ENCODE assay signal across 16 cellular contexts in the genomic region with DNA sequence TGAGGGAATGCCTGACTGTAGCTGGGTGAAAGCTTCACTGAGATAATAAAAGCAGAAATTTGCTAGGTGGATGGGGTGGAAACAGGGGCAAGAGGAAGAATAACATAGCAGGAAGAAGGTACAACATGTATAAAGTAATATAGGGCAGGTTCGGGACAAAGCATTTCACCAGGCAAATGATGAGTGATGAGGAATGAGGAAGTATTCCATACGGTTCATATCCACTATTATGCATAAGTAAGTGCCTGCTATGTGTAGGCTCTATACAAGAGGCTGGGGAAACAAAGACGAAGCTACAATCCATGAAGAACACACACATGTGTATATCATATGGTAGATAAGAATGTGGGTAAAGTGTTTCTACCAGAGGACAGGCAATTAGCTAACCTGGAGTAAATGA.
DNase-seq lines count a peak whose midpoint lies in the region; ATAC-seq lines count a peak whose summit lies in the region.
"Had no signal": no experiment of that assay in that cellular context is flagged by ENCODE, and none has a peak within 500 bp of the region (broad histone marks: within the 10 kb centered on the region; RNA-seq: fewer than 3 reads in every experiment).

No MANE protein-coding gene starts in this region.

- H3K27ac ChIP-seq in epithelial cell of prostate = peak overlapping the region; percentile 8
- H3K27ac ChIP-seq: BLaER1 treated with 17β-estradiol and CSF1 and Interleukin-3, amounts not matched to agents 10 nM and 100 nM had no signal

- no peak overlapping the region for H3K4me3 Mint-ChIP-seq in T-helper 2 cell treated with Interferon-gamma antibody and Interleukin-4, amounts not matched to agents 5 μg/mL and 100 μg/mL, for 36 hours
- H3K4me3 Mint-ChIP-seq in stimulated activated naive CD8-positive, alpha-beta T cell treated with anti-CD3 and anti-CD28 coated beads, Interleukin-15, amount 100 ng/mL, for 72 hours = no peak overlapping the region
- H3K4me3 Mint-ChIP-seq: CD4-positive, alpha-beta memory T cell; HFFc6 had no signal

- ATAC-seq in stimulated activated naive CD8-positive, alpha-beta T cell treated with anti-CD3 and anti-CD28 coated beads, Interleukin-15, amount 100 ng/mL, for 72 hours = no peak
- no peak for ATAC-seq in stimulated activated naive CD8-positive, alpha-beta T cell treated with anti-CD3 and anti-CD28 coated beads, Interleukin-15, Interleukin-2, amounts not matched to agents 100 U/mL and 50 U/mL, for 24 hours
- no peak for ATAC-seq in GM21786 (IDR thresholded peaks at IDR 0.05; ENCODE audit: unreplicated experiment)

- H3K4me1 Mint-ChIP-seq in T-helper 2 cell treated with Interferon-gamma antibody and Interleukin-4, amounts not matched to agents 5 μg/mL and 100 μg/mL, for 36 hours (ENCODE audit: low read depth) = peaks cover 13% of the 10 kb centered on the region
- H3K4me1 Mint-ChIP-seq in stimulated activated naive CD8-positive, alpha-beta T cell treated with anti-CD3 and anti-CD28 coated beads, Interleukin-15, amount 100 ng/mL, for 72 hours = peaks cover 20% of the 10 kb centered on the region

- intact Hi-C loops in head of caudate nucleus (cut with DNase I) = no loop called here

- H3K27me3 Mint-ChIP-seq in T-helper 2 cell treated with Interferon-gamma antibody and Interleukin-4, amounts not matched to agents 5 μg/mL and 100 μg/mL, for 36 hours (ENCODE audit: low read depth) = no peaks in the 10 kb centered on the region
- H3K27me3 Mint-ChIP-seq in stimulated activated naive CD8-positive, alpha-beta T cell treated with anti-CD3 and anti-CD28 coated beads, Interleukin-15, amount 100 ng/mL, for 72 hours = no peaks in the 10 kb centered on the region
- H3K27me3 Mint-ChIP-seq: CD4-positive, alpha-beta memory T cell; IgD-negative memory B cell had no signal

- peaks cover 48% of the 10 kb centered on the region for H3K36me3 Mint-ChIP-seq in T-helper 2 cell treated with Interferon-gamma antibody and Interleukin-4, amounts not matched to agents 5 μg/mL and 100 μg/mL, for 36 hours (ENCODE audit: low read depth)

- peak overlapping the region; percentile 5 for H3K27ac Mint-ChIP-seq in T-helper 2 cell treated with Interferon-gamma antibody and Interleukin-4, amounts not matched to agents 5 μg/mL and 100 μg/mL, for 36 hours
- H3K27ac Mint-ChIP-seq in stimulated activated naive CD8-positive, alpha-beta T cell treated with anti-CD3 and anti-CD28 coated beads, Interleukin-15, amount 100 ng/mL, for 72 hours = peak overlapping the region; percentile 2 to 14
- H3K27ac Mint-ChIP-seq: HFFc6 had no signal

- no peaks in the 10 kb centered on the region for H3K9me3 Mint-ChIP-seq in T-helper 2 cell treated with Interferon-gamma antibody and Interleukin-4, amounts not matched to agents 5 μg/mL and 100 μg/mL, for 36 hours
- H3K9me3 Mint-ChIP-seq in stimulated activated naive CD8-positive, alpha-beta T cell treated with anti-CD3 and anti-CD28 coated beads, Interleukin-15, amount 100 ng/mL, for 72 hours = no peaks in the 10 kb centered on the region
- H3K9me3 Mint-ChIP-seq: CD4-positive, alpha-beta memory T cell; HFFc6; IgD-negative memory B cell had no signal

- no peak for DNase-seq in T-helper 2 cell treated with Interferon-gamma antibody and Interleukin-4, amounts not matched to agents 5 μg/mL and 100 μg/mL, for 36 hours (ENCODE audit: low spot score)
- DNase-seq in T-helper 2 cell = no peak
- no peak for DNase-seq in stimulated activated naive CD8-positive, alpha-beta T cell treated with anti-CD3 and anti-CD28 coated beads, Interleukin-15, amount 100 ng/mL, for 72 hours
- DNase-seq in stimulated activated naive CD8-positive, alpha-beta T cell treated with anti-CD3 and anti-CD28 coated beads, Interleukin-15, Interleukin-2, amounts not matched to agents 100 U/mL and 50 U/mL, for 24 hours = no peak
- DNase-seq in epithelial cell of prostate (ENCODE audit: low read depth, low spot score) = no peak
- no peak for DNase-seq in head of caudate nucleus
- DNase-seq: 8988T; CD4-positive, alpha-beta memory T cell; COR-L47; DMS53; GF-D8; HCEC 1CT; HFFc6 had no signal
